In genomic region chr10:44391981-44392380, GRCh38 we compare ENCODE assay signal across 21 cellular contexts.
"Had no signal": no experiment of that assay in that cellular context is flagged by ENCODE, and none has a peak within 500 bp of the region (broad histone marks: within the 10 kb centered on the region; RNA-seq: fewer than 3 reads in every experiment).

No MANE protein-coding gene starts in this region.

- H3K4me1 ChIP-seq: colonic mucosa, left lung, lower lobe of right lung had no signal

- H3K4me1 Mint-ChIP-seq: memory B cell; stimulated activated memory B cell treated with anti-CD40 and anti-IgM and Interleukin-4, amounts not matched to agents 10 μg/mL and 1 μg/mL and 100 μg/mL, for 72 hours had no signal

- H3K27me3 ChIP-seq: colonic mucosa, tibial artery, upper lobe of left lung, uterus had no signal

- H3K4me3 Mint-ChIP-seq: memory B cell; natural killer cell treated with Interleukin-12 subunit alpha and Interleukin-12 subunit beta and Interleukin-15 and Interleukin-18, amount 100 ng/mL, for 72 hours; stimulated activated memory B cell treated with anti-CD40 and anti-IgM and Interleukin-4, amounts not matched to agents 10 μg/mL and 1 μg/mL and 100 μg/mL, for 72 hours; stimulated activated naive CD8-positive, alpha-beta T cell treated with anti-CD3 and anti-CD28 coated beads, Interleukin-15, Interleukin-2, amounts not matched to agents 100 ng/mL and 50 ng/mL, for 24 hours had no signal

- H3K9me3 ChIP-seq: colonic mucosa, gastroesophageal sphincter, left lung, lower lobe of right lung, psoas muscle, tibial artery, upper lobe of left lung, uterus had no signal

- H3K36me3 Mint-ChIP-seq: memory B cell; natural killer cell treated with Interleukin-12 subunit alpha and Interleukin-12 subunit beta and Interleukin-15 and Interleukin-18, amount 100 ng/mL, for 72 hours; stimulated activated memory B cell treated with anti-CD40 and anti-IgM and Interleukin-4, amounts not matched to agents 10 μg/mL and 1 μg/mL and 100 μg/mL, for 72 hours had no signal

- FAIRE-seq: endometrium, small intestine had no signal

- H3K27ac Mint-ChIP-seq: memory B cell; natural killer cell treated with Interleukin-12 subunit alpha and Interleukin-12 subunit beta and Interleukin-15 and Interleukin-18, amount 100 ng/mL, for 72 hours; stimulated activated memory B cell treated with anti-CD40 and anti-IgM and Interleukin-4, amounts not matched to agents 10 μg/mL and 1 μg/mL and 100 μg/mL, for 72 hours; stimulated activated naive CD8-positive, alpha-beta T cell treated with anti-CD3 and anti-CD28 coated beads, Interleukin-15, Interleukin-2, amounts not matched to agents 100 ng/mL and 50 ng/mL, for 24 hours had no signal

- H3K36me3 ChIP-seq: colonic mucosa, gastroesophageal sphincter, left lung, lower lobe of right lung, tibial artery, upper lobe of left lung, uterus had no signal

- H3K9me3 Mint-ChIP-seq: natural killer cell treated with Interleukin-12 subunit alpha and Interleukin-12 subunit beta and Interleukin-15 and Interleukin-18, amount 100 ng/mL, for 72 hours; stimulated activated naive CD8-positive, alpha-beta T cell treated with anti-CD3 and anti-CD28 coated beads, Interleukin-15, Interleukin-2, amounts not matched to agents 100 ng/mL and 50 ng/mL, for 24 hours had no signal

- DNase-seq: cerebellar nuclear complex; colonic mucosa; dorsolateral prefrontal cortex; effector CD8-positive, alpha-beta T cell; glutamatergic neuron; islet precursor cell; left lung; lower lobe of right lung; midbrain; psoas muscle; small intestine; stimulated activated CD4-positive, alpha-beta T cell treated with anti-CD3 and anti-CD28 coated beads, Interleukin-4, amount 100 ng/mL, for 24 hours; tibial artery; upper lobe of left lung had no signal

- H3K4me3 ChIP-seq: colonic mucosa, dorsolateral prefrontal cortex, gastroesophageal sphincter, left lung, lower lobe of right lung, psoas muscle, tibial artery, upper lobe of left lung, uterus had no signal

- H3K27ac ChIP-seq: colonic mucosa, dorsolateral prefrontal cortex, gastroesophageal sphincter, left lung, lower lobe of right lung, psoas muscle, tibial artery, upper lobe of left lung had no signal
